ENCODE assay signal across 8 cellular contexts in genomic region chr1:6234502-6235295, GRCh38. TPM values are rescaled to one million over a fixed set of nuclear protein-coding genes. Genes with fewer than 3 reads are reported as not detected.
DNase-seq lines count a peak whose midpoint lies in the region; ATAC-seq, FAIRE-seq and TF ChIP-seq lines count a peak whose summit lies in the region.

No MANE protein-coding gene starts in this region.

- H3K4me1 ChIP-seq in parathyroid adenoma = no peaks in the 10 kb centered on the region

- H3K4me3 ChIP-seq in epithelial cell of proximal tubule (ENCODE audit: low read depth, low read length) (peak overlapping the region; percentile 95), parathyroid adenoma (ENCODE audit: low read depth, low read length) (peak overlapping the region; percentile 64)

- no peak overlapping the region for H2AFZ ChIP-seq in parathyroid adenoma

- peaks cover 3% of the 10 kb centered on the region for H3K79me2 ChIP-seq in parathyroid adenoma

- CTCF ChIA-PET in RWPE1 (lab: Yijun Ruan, JAX) = interaction anchor here (0.7 to 1.9 kb wide), 4 partner anchors 11 to 185 kb away, joined by 3 to 6 read pairs (median 4); partner anchors contain the start of gene HES2

- TF ChIP-seq CTCF in RWPE1 (conservative IDR thresholded peaks at IDR 0.05; ENCODE audit: low read depth) (no peak), epithelial cell of proximal tubule (conservative IDR thresholded peaks at IDR 0.05; ENCODE audit: low read depth, low read length) (no peak), parathyroid adenoma (IDR thresholded peaks at IDR 0.05) (no peak)

- H3K27ac ChIP-seq in RWPE1 (peak overlapping the region; percentile 78), parathyroid adenoma (no peak overlapping the region)

- no peaks in the 10 kb centered on the region for H3K36me3 ChIP-seq in parathyroid adenoma (ENCODE audit: control insufficient read depth, insufficient read depth, low read length)

- peak; percentile 71 for FAIRE-seq in GM19239 (lab: Jason Lieb, UNC)

- ATAC-seq in GM19397 (IDR thresholded peaks at IDR 0.05; ENCODE audit: unreplicated experiment) = no peak

- no peak overlapping the region for H3K9ac ChIP-seq in parathyroid adenoma

- DNase-seq in GM19239 (ENCODE audit: insufficient read length, low spot score) = no peak
- DNase-seq in RWPE1 (ENCODE audit: low spot score) = no peak
- no peak for DNase-seq in epithelial cell of proximal tubule (ENCODE audit: low read depth)
- DNase-seq in activated gamma-delta T cell (lab: John Stamatoyannopoulos, UW) = no peak
- no peak for DNase-seq in NCI-H146 (lab: John Stamatoyannopoulos, UW)
- DNase-seq in NCI-H345 (lab: John Stamatoyannopoulos, UW) = no peak

- POLR2A ChIA-PET in RWPE1 (lab: Yijun Ruan, JAX; ENCODE audit: low non-redundant PET) = interaction anchor here (0.6 to 1.0 kb wide), 2 partner anchors 28 to 30 kb away, joined by 3 to 4 read pairs; partner anchors contain the start of gene RNF207

- H3K9me3 ChIP-seq in parathyroid adenoma (ENCODE audit: control insufficient read depth, low read length) = no peaks in the 10 kb centered on the region

- peak overlapping the region; percentile 76 for H3K4me2 ChIP-seq in parathyroid adenoma (ENCODE audit: low read length)

- no peaks in the 10 kb centered on the region for H3K27me3 ChIP-seq in parathyroid adenoma (ENCODE audit: control insufficient read depth, insufficient read depth, low read length)

RNA-seq across cellular contexts. Expression of gene ICMT, which starts 1.1 kb away (rescaled TPM):
- total RNA-seq in epithelial cell of proximal tubule = 75.0 and 119 TPM in 2 replicates

RNA-seq across cellular contexts. Expression of gene HES3, which starts 9.3 kb away (rescaled TPM):
- not detected in 2 replicates for total RNA-seq in epithelial cell of proximal tubule

RNA-seq across cellular contexts. Expression of gene GPR153, which starts 26.2 kb away (rescaled TPM):
- 2.2 and 6.4 TPM in 2 replicates for total RNA-seq in epithelial cell of proximal tubule

RNA-seq across cellular contexts. Expression of gene RNF207, which starts 28.8 kb away (rescaled TPM):
- 16.9 and 32.1 TPM in 2 replicates for total RNA-seq in epithelial cell of proximal tubule

RNA-seq across cellular contexts. Expression of gene RPL22, which starts 35.3 kb away (rescaled TPM):
- total RNA-seq in epithelial cell of proximal tubule = 202 and 341 TPM in 2 replicates
